In genomic region chr11:126211236-126212088, GRCh38 we compare ENCODE assay signal across 1 cellular context.
TF ChIP-seq lines count a peak whose summit lies in the region.

Gene FAM118B, plus strand, starts transcription at chr11:126211782. Its CDS starts 23,220 bp downstream, at chr11:126235002.
Gene RPUSD4, minus strand, starts transcription at chr11:126211650. Its CDS starts 12 bp downstream, at chr11:126211638.

TF ChIP-seq in HepG2, 621 proteins besides CTCF, POLR2A, EP300 and RAD21 (continued from another document and continues in another):
- TF ChIP-seq POLR2AphosphoS5 (IDR thresholded peaks at IDR 0.05; ENCODE audit: low read depth, low read length), result peak; percentile 92
- peak; percentile 77; the same call in 1 of the 2 replicates for TF ChIP-seq SMAD3 (CRISPR knock-in tag; IDR thresholded peaks at IDR 0.05)
- TF ChIP-seq ZNF34 (CRISPR knock-in tag; IDR thresholded peaks at IDR 0.05; ENCODE audit: borderline replicate concordance), result 0 out of 2 replicates have a peak, but pooled peaks have one; percentile 83
- TF ChIP-seq CAMTA2 (CRISPR knock-in tag; IDR thresholded peaks at IDR 0.05; ENCODE audit: borderline replicate concordance), result peak; percentile 91; the same call in 1 of the 2 replicates
- peak; percentile 74; the same call in 1 of the 2 replicates for TF ChIP-seq ZNF160 (CRISPR knock-in tag; IDR thresholded peaks at IDR 0.05)
- peak; percentile 88; the same call in 1 of the 2 replicates for TF ChIP-seq KLF15 (CRISPR knock-in tag; IDR thresholded peaks at IDR 0.05; ENCODE audit: borderline replicate concordance)
- no peak for TF ChIP-seq NPAS2 (CRISPR knock-in tag; IDR thresholded peaks at IDR 0.05; ENCODE audit: borderline replicate concordance)
- peak; percentile 73; the same call in 1 of the 2 replicates for TF ChIP-seq ZFP90 (CRISPR knock-in tag; IDR thresholded peaks at IDR 0.05; ENCODE audit: borderline replicate concordance)
- no peak; the same call in 1 of the 2 replicates for TF ChIP-seq MTA1 (CRISPR knock-in tag; IDR thresholded peaks at IDR 0.05; ENCODE audit: borderline replicate concordance)
- 0 out of 2 replicates have a peak, but pooled peaks have one; percentile 64 for TF ChIP-seq TRAFD1 (CRISPR knock-in tag; IDR thresholded peaks at IDR 0.05; ENCODE audit: borderline replicate concordance)
- TF ChIP-seq THYN1 (CRISPR knock-in tag; IDR thresholded peaks at IDR 0.05; ENCODE audit: borderline replicate concordance, low read depth), result no peak
- peak; percentile 60 for TF ChIP-seq ZNF777 (CRISPR knock-in tag; IDR thresholded peaks at IDR 0.05)
- TF ChIP-seq ZNF205 (CRISPR knock-in tag; IDR thresholded peaks at IDR 0.05), result no peak; the same call in 1 of the 2 replicates
- no peak for TF ChIP-seq ZNF513 (CRISPR knock-in tag; conservative IDR thresholded peaks at IDR 0.05)
- TF ChIP-seq ZNF746 (CRISPR knock-in tag; IDR thresholded peaks at IDR 0.05), result 0 out of 2 replicates have a peak, but pooled peaks have one; percentile 48
- TF ChIP-seq TFAP4 (IDR thresholded peaks at IDR 0.05; ENCODE audit: borderline replicate concordance, low read depth), result peak; percentile 88; the same call in 1 of the 2 replicates
- TF ChIP-seq ZNF766 (CRISPR knock-in tag; IDR thresholded peaks at IDR 0.05; ENCODE audit: borderline replicate concordance), result no peak
- TF ChIP-seq ZNF713 (CRISPR knock-in tag; IDR thresholded peaks at IDR 0.05), result no peak
- no peak for TF ChIP-seq TSC22D2 (CRISPR knock-in tag; IDR thresholded peaks at IDR 0.05; ENCODE audit: borderline replicate concordance)
- TF ChIP-seq ZNF3 (CRISPR knock-in tag; IDR thresholded peaks at IDR 0.05), result no peak
- TF ChIP-seq USF2 (IDR thresholded peaks at IDR 0.05; ENCODE audit: low read depth, low read length), result peak; percentile 100
- peak; percentile 100; the same call in 1 of the 2 replicates for TF ChIP-seq USF2 (CRISPR knock-in tag; IDR thresholded peaks at IDR 0.05; ENCODE audit: borderline replicate concordance)
- TF ChIP-seq ZNF784 (CRISPR knock-in tag; IDR thresholded peaks at IDR 0.05; ENCODE audit: borderline replicate concordance), result peak; percentile 58; the same call in 1 of the 2 replicates
- TF ChIP-seq ZBTB42 (CRISPR knock-in tag; IDR thresholded peaks at IDR 0.05), result no peak
- TF ChIP-seq WIZ (CRISPR knock-in tag; IDR thresholded peaks at IDR 0.05), result no peak
- TF ChIP-seq ZNF296 (CRISPR knock-in tag; conservative IDR thresholded peaks at IDR 0.05), result no peak
- no peak for TF ChIP-seq RELA (CRISPR knock-in tag; IDR thresholded peaks at IDR 0.05)
- TF ChIP-seq XRCC5 (optimal IDR thresholded peaks at IDR 0.05; ENCODE audit: low read length), result peak; percentile 22
- TF ChIP-seq ZNF329 (CRISPR knock-in tag; IDR thresholded peaks at IDR 0.05; ENCODE audit: low read depth), result no peak
- TF ChIP-seq SALL2 (CRISPR knock-in tag; IDR thresholded peaks at IDR 0.05), result no peak
- no peak for TF ChIP-seq PRDM15 (CRISPR knock-in tag; IDR thresholded peaks at IDR 0.05)
- no peak for TF ChIP-seq ZBTB34 (CRISPR knock-in tag; IDR thresholded peaks at IDR 0.05)
- no peak for TF ChIP-seq SKI (IDR thresholded peaks at IDR 0.05; ENCODE audit: partially characterized antibody)
- peak; percentile 49; the same call in 1 of the 2 replicates for TF ChIP-seq UBTF (CRISPR knock-in tag; IDR thresholded peaks at IDR 0.05)
- TF ChIP-seq ZHX1 (CRISPR knock-in tag; IDR thresholded peaks at IDR 0.05; ENCODE audit: low read depth), result 0 out of 2 replicates have a peak, but pooled peaks have one; percentile 17
- 0 out of 2 replicates have a peak, but pooled peaks have one; percentile 47 for TF ChIP-seq LRRFIP1 (CRISPR knock-in tag; conservative IDR thresholded peaks at IDR 0.05)
